28 cellular contexts compared by ENCODE assay signal in the genomic region with DNA sequence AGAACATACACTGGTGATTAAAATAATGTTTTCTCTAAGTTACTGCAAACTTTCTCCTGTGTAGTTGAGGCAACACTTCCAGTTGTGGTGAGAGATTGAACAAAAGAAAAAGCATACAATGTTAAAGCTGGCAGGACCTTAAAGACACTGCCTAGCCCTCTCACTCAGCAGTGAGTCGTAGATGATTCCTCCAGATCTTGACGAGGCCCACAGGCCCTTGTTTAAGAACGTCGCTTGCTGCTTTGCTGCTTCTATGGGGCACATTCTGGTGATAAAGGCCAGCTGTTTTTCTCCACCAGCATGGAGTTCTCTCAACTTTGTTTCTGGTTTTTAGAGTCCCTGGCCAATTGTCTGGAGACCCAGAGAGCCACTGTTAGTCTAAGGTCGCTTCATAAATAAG. TPM values are rescaled to one million over a fixed set of nuclear protein-coding genes. Genes with fewer than 3 reads are reported as not detected.
A peak's percentile ranks its signal among the peaks of the same experiment; 100 is the strongest.
DNase-seq lines count a peak whose midpoint lies in the region; ATAC-seq, FAIRE-seq and TF ChIP-seq lines count a peak whose summit lies in the region.
"Had no signal": no experiment of that assay in that cellular context is flagged by ENCODE, and none has a peak within 500 bp of the region (broad histone marks: within the 10 kb centered on the region; RNA-seq: fewer than 3 reads in every experiment).

No MANE protein-coding gene starts in this region.

- H3K79me2 ChIP-seq in mammary epithelial cell (ENCODE audit: insufficient read depth, low read length), result no peaks in the 10 kb centered on the region

- CTCF ChIA-PET in mammary epithelial cell (lab: Charles Lee; ENCODE audit: low non-redundant PET), result no interaction called here
- CTCF ChIA-PET in MCF 10A (lab: Yijun Ruan, JAX), result interaction anchor here (1.0 kb wide), 1 partner anchor 35 kb away, joined by 3 read pairs; no protein-coding TSS in a partner anchor

- H2AFZ ChIP-seq in mammary epithelial cell (ENCODE audit: low read depth, low read length), result no peak overlapping the region

- no peak overlapping the region for H3K9ac ChIP-seq in mammary epithelial cell (ENCODE audit: insufficient read depth, low read length)
- no peak overlapping the region for H3K9ac ChIP-seq in adipocyte (ENCODE audit: low read length)

- in situ Hi-C loops in mammary epithelial cell (cut with MboI; ENCODE audit: low sequenced_read_pairs in 2 of 2), result no loop called here

- H3K27me3 ChIP-seq in mammary epithelial cell (ENCODE audit: insufficient read depth, low read length) (no peaks in the 10 kb centered on the region), adipocyte (replicated peaks; ENCODE audit: control insufficient read depth, insufficient read depth, low read length) (no peaks in the 10 kb centered on the region), psoas muscle (ENCODE audit: insufficient read depth in 3 of 3, low read length in 2 of 3) (no peaks in the 10 kb centered on the region)
- H3K27me3 ChIP-seq: BE2C, suprapubic skin had no signal

- no peaks in the 10 kb centered on the region for H3K9me3 Mint-ChIP-seq in MCF 10A (ENCODE audit: unreplicated experiment)
- no peaks in the 10 kb centered on the region for H3K9me3 Mint-ChIP-seq in nephron
- no peaks in the 10 kb centered on the region for H3K9me3 Mint-ChIP-seq in activated T-cell treated with anti-CD3 and anti-CD28 coated beads, Interleukin-2, amount 50 U/mL, for 72 hours
- H3K9me3 Mint-ChIP-seq: activated CD8-positive, alpha-beta T cell treated with anti-CD3 and anti-CD28 coated beads for 36 hours; activated naive CD8-positive, alpha-beta T cell treated with anti-CD3 and anti-CD28 coated beads, Interleukin-2, amount 10 ng/mL, durations not matched to agents 7 days and 5 days; central memory CD8-positive, alpha-beta T cell; natural killer cell treated with Interleukin-12 subunit alpha and Interleukin-12 subunit beta and Interleukin-15 and Interleukin-18, amount 100 ng/mL, for 72 hours; stimulated activated memory B cell treated with anti-CD40 and anti-IgM and Interleukin-4, amounts not matched to agents 10 μg/mL and 1 μg/mL and 100 μg/mL, for 72 hours had no signal

- dilution Hi-C loops in mammary epithelial cell (cut with HindIII; ENCODE audit: low sequenced_read_pairs), result no loop called here

- H3K9me3 ChIP-seq in mammary epithelial cell (replicated peaks; ENCODE audit: insufficient read depth, low read length), result no peaks in the 10 kb centered on the region
- no peaks in the 10 kb centered on the region for H3K9me3 ChIP-seq in adipocyte (ENCODE audit: control insufficient read depth, low read length)
- no peaks in the 10 kb centered on the region for H3K9me3 ChIP-seq in psoas muscle
- H3K9me3 ChIP-seq: BE2C, lower lobe of right lung, mucosa of descending colon, suprapubic skin had no signal

- no peak for ATAC-seq in psoas muscle
- no peak for ATAC-seq in activated T-cell treated with anti-CD3 and anti-CD28 coated beads, Interleukin-2, amount 50 U/mL, for 72 hours (replicated peaks in 1 of 2)
- ATAC-seq: activated CD8-positive, alpha-beta T cell treated with anti-CD3 and anti-CD28 coated beads for 36 hours; K562; lower lobe of right lung; mucosa of descending colon; natural killer cell treated with Interleukin-12 subunit alpha and Interleukin-12 subunit beta and Interleukin-15 and Interleukin-18, amount 100 ng/mL, for 72 hours; sciatic nerve; stimulated activated memory B cell treated with anti-CD40 and anti-IgM and Interleukin-4, amounts not matched to agents 10 μg/mL and 1 μg/mL and 100 μg/mL, for 72 hours had no signal

- H3K36me3 ChIP-seq in mammary epithelial cell (ENCODE audit: insufficient read depth, low read length) (no peaks in the 10 kb centered on the region), adipocyte (ENCODE audit: control insufficient read depth, insufficient read depth, low read length, severe bottlenecking) (no peaks in the 10 kb centered on the region), psoas muscle (ENCODE audit: insufficient read depth in 1 of 2, low read depth in 1 of 2) (no peaks in the 10 kb centered on the region)
- H3K36me3 ChIP-seq: BE2C, lower lobe of right lung, suprapubic skin had no signal

- H3K27ac ChIP-seq in mammary epithelial cell (ENCODE audit: insufficient read depth, low read depth, low read length) (no peak overlapping the region), psoas muscle (no peak overlapping the region)
- H3K27ac ChIP-seq: lower lobe of right lung, suprapubic skin had no signal

- 64% methylated on average over 5 of the region's 5 CpGs for WGBS in mammary epithelial cell (ENCODE audit: low coverage, missing lambda C conversion rate)
- WGBS in psoas muscle, 3 donors, result 90 to 94% (median 92%) methylated on average over 5 of the region's 5 CpGs

- H3K4me3 ChIP-seq in mammary epithelial cell (replicated peaks in 1 of 3; ENCODE audit: insufficient read depth in 1 of 3, low read depth in 2 of 3, low read length in 3 of 3), result no peak overlapping the region
- H3K4me3 ChIP-seq in adipocyte (ENCODE audit: low read length), result no peak overlapping the region
- H3K4me3 ChIP-seq in psoas muscle, result no peak overlapping the region
- H3K4me3 ChIP-seq: K562, lower lobe of right lung, mucosa of descending colon, suprapubic skin had no signal

- H3K4me1 Mint-ChIP-seq in MCF 10A (ENCODE audit: insufficient read depth, unreplicated experiment), result peaks cover 19% of the 10 kb centered on the region
- H3K4me1 Mint-ChIP-seq in nephron, result peaks cover 13% of the 10 kb centered on the region
- peaks cover 19% of the 10 kb centered on the region for H3K4me1 Mint-ChIP-seq in activated T-cell treated with anti-CD3 and anti-CD28 coated beads, Interleukin-2, amount 50 U/mL, for 72 hours (ENCODE audit: low read depth)

- no peak for FAIRE-seq in urothelium cell line (lab: Jason Lieb, UNC)
- FAIRE-seq: H54, K562 had no signal

- no peaks in the 10 kb centered on the region for H3K36me3 Mint-ChIP-seq in MCF 10A (ENCODE audit: insufficient read depth, unreplicated experiment)
- no peaks in the 10 kb centered on the region for H3K36me3 Mint-ChIP-seq in nephron (ENCODE audit: low read depth)
- H3K36me3 Mint-ChIP-seq in activated T-cell treated with anti-CD3 and anti-CD28 coated beads, Interleukin-2, amount 50 U/mL, for 72 hours (ENCODE audit: insufficient read depth in 2 of 2), result peaks cover 2 to 4% of the 10 kb centered on the region in 2 donors
- H3K36me3 Mint-ChIP-seq: natural killer cell treated with Interleukin-12 subunit alpha and Interleukin-12 subunit beta and Interleukin-15 and Interleukin-18, amount 100 ng/mL, for 72 hours; stimulated activated memory B cell treated with anti-CD40 and anti-IgM and Interleukin-4, amounts not matched to agents 10 μg/mL and 1 μg/mL and 100 μg/mL, for 72 hours had no signal

- no TSS peak for BruUV-seq in mammary epithelial cell (replicated peaks; lab: Mats Ljungman, UMichigan)
- BruUV-seq in MCF 10A (replicated peaks; lab: Mats Ljungman, UMichigan), result no TSS peak

- no peaks in the 10 kb centered on the region for H4K20me1 ChIP-seq in mammary epithelial cell (ENCODE audit: insufficient read depth, low read length)

- TF ChIP-seq CTCF in mammary epithelial cell (conservative IDR thresholded peaks at IDR 0.05 in 1 of 2, IDR thresholded peaks at IDR 0.05 in 1 of 2; ENCODE audit: extremely low read depth in 1 of 2, insufficient read depth in 1 of 2, low read depth in 1 of 2, low read length in 2 of 2) (no peak), MCF 10A (IDR thresholded peaks at IDR 0.05; ENCODE audit: unreplicated experiment) (no peak), nephron (IDR thresholded peaks at IDR 0.05; ENCODE audit: unreplicated experiment in 3 of 3) (no peak), psoas muscle (IDR thresholded peaks at IDR 0.05) (no peak)

- no peaks in the 10 kb centered on the region for H3K27me3 Mint-ChIP-seq in MCF 10A (ENCODE audit: insufficient read depth, unreplicated experiment)
- H3K27me3 Mint-ChIP-seq in nephron (ENCODE audit: low read depth), result peaks cover 19% of the 10 kb centered on the region
- H3K27me3 Mint-ChIP-seq in activated T-cell treated with anti-CD3 and anti-CD28 coated beads, Interleukin-2, amount 50 U/mL, for 72 hours (ENCODE audit: low read depth), result peaks cover 13% of the 10 kb centered on the region
- H3K27me3 Mint-ChIP-seq: central memory CD8-positive, alpha-beta T cell; stimulated activated memory B cell treated with anti-CD40 and anti-IgM and Interleukin-4, amounts not matched to agents 10 μg/mL and 1 μg/mL and 100 μg/mL, for 72 hours had no signal

- H3K4me1 ChIP-seq in mammary epithelial cell (ENCODE audit: insufficient read depth, low read length), result peaks cover 6% of the 10 kb centered on the region
- H3K4me1 ChIP-seq in adipocyte (ENCODE audit: control insufficient read depth, insufficient read depth, low read length), result peaks cover 11% of the 10 kb centered on the region
- H3K4me1 ChIP-seq in psoas muscle, result peaks cover 11% of the 10 kb centered on the region
- H3K4me1 ChIP-seq: BE2C had no signal

- no peak overlapping the region for H3K4me2 ChIP-seq in mammary epithelial cell (ENCODE audit: insufficient read depth, low read depth, low read length)

- POLR2A ChIA-PET in MCF 10A (lab: Yijun Ruan, JAX), result no interaction called here

- H3K4me3 Mint-ChIP-seq in MCF 10A (ENCODE audit: unreplicated experiment) (no peak overlapping the region), nephron (peak overlapping the region; percentile 26 to 48 (median 34))
- no peak overlapping the region for H3K4me3 Mint-ChIP-seq in activated T-cell treated with anti-CD3 and anti-CD28 coated beads, Interleukin-2, amount 50 U/mL, for 72 hours
- H3K4me3 Mint-ChIP-seq: activated CD8-positive, alpha-beta T cell treated with anti-CD3 and anti-CD28 coated beads for 36 hours; activated naive CD8-positive, alpha-beta T cell treated with anti-CD3 and anti-CD28 coated beads, Interleukin-2, amount 10 ng/mL, durations not matched to agents 7 days and 5 days; central memory CD8-positive, alpha-beta T cell; natural killer cell treated with Interleukin-12 subunit alpha and Interleukin-12 subunit beta and Interleukin-15 and Interleukin-18, amount 100 ng/mL, for 72 hours; stimulated activated memory B cell treated with anti-CD40 and anti-IgM and Interleukin-4, amounts not matched to agents 10 μg/mL and 1 μg/mL and 100 μg/mL, for 72 hours; T-helper 1 cell treated with Interleukin-12 subunit alpha and Interleukin-12 subunit beta and Interleukin-4 antibody, amounts not matched to agents 30 μg/mL and 1 μg/mL, for 36 hours had no signal

- H3K27ac Mint-ChIP-seq in MCF 10A (ENCODE audit: low read depth, unreplicated experiment), result no peak overlapping the region
- H3K27ac Mint-ChIP-seq in nephron, result no peak overlapping the region
- H3K27ac Mint-ChIP-seq in activated T-cell treated with anti-CD3 and anti-CD28 coated beads, Interleukin-2, amount 50 U/mL, for 72 hours, result no peak overlapping the region
- H3K27ac Mint-ChIP-seq: activated CD8-positive, alpha-beta T cell treated with anti-CD3 and anti-CD28 coated beads for 36 hours; activated naive CD8-positive, alpha-beta T cell treated with anti-CD3 and anti-CD28 coated beads, Interleukin-2, amount 10 ng/mL, durations not matched to agents 7 days and 5 days; natural killer cell treated with Interleukin-12 subunit alpha and Interleukin-12 subunit beta and Interleukin-15 and Interleukin-18, amount 100 ng/mL, for 72 hours; stimulated activated memory B cell treated with anti-CD40 and anti-IgM and Interleukin-4, amounts not matched to agents 10 μg/mL and 1 μg/mL and 100 μg/mL, for 72 hours; T-helper 1 cell treated with Interleukin-12 subunit alpha and Interleukin-12 subunit beta and Interleukin-4 antibody, amounts not matched to agents 30 μg/mL and 1 μg/mL, for 36 hours had no signal

- intact Hi-C loops in mammary epithelial cell (cut with micrococcal nuclease) (no loop called here), MCF 10A (cut with micrococcal nuclease) (loop anchor here (5.0 kb wide), 1 partner anchor 33 kb away; a partner anchor contains a TSS), psoas muscle (cut with DNase I) (no loop called here)

- DNase-seq in mammary epithelial cell, result peak; percentile 16
- no peak for DNase-seq in MCF 10A (ENCODE audit: unreplicated experiment)
- peak; percentile 6 for DNase-seq in adipocyte (ENCODE audit: low read depth)
- no peak for DNase-seq in psoas muscle
- no peak for DNase-seq in MV-4-11 (lab: John Stamatoyannopoulos, UW)
- no peak for DNase-seq in activated T-cell treated with anti-CD3 and anti-CD28 coated beads, Interleukin-2, amount 50 U/mL, for 72 hours
- no peak for DNase-seq in urothelium cell line (ENCODE audit: low spot score)
- DNase-seq: activated CD8-positive, alpha-beta T cell treated with anti-CD3 and anti-CD28 coated beads for 36 hours; activated effector memory CD4-positive, alpha-beta T cell treated with anti-CD3 and anti-CD28 coated beads, Interleukin-2, amount 50 U/mL, for 16 hours; activated naive CD8-positive, alpha-beta T cell treated with anti-CD3 and anti-CD28 coated beads, Interleukin-2, amount 10 ng/mL, durations not matched to agents 7 days and 5 days; BE2C; GDM1; lower lobe of right lung; mucosa of descending colon; NCI-H2107; stimulated activated CD4-positive, alpha-beta T cell treated with anti-CD3 and anti-CD28 coated beads, Interleukin-4, amount 100 ng/mL, for 4 hours had no signal

RNA-seq across cellular contexts. Expression of a gene that starts 2.8 kb away (rescaled TPM):
- total RNA-seq in mammary epithelial cell (10 to 100 TPM in 1 of 2 donors, 1 to 10 TPM in 1; 8.0 to 15.8 TPM), MCF 10A (2022) (8.4 and 9.3 TPM in 2 replicates), psoas muscle (1 to 10 TPM; 4.4 to 5.7 (median 5.0) TPM)
- polyA plus RNA-seq in mammary epithelial cell (2.8 TPM), psoas muscle (1 to 10 TPM; 1.7 to 4.2 (median 2.3) TPM)
- polyA minus RNA-seq in mammary epithelial cell, result 6.9 TPM
- total RNA-seq in activated T-cell treated with anti-CD3 and anti-CD28 coated beads, Interleukin-2, amount 50 U/mL, for 72 hours, result 10 to 100 TPM; 43.2 to 48.7 TPM

RNA-seq across cellular contexts. Expression of a gene that starts 3.4 kb away (rescaled TPM):
- total RNA-seq in mammary epithelial cell (not detected), MCF 10A (2022) (not detected in 2 replicates), psoas muscle (not detected)
- polyA plus RNA-seq in mammary epithelial cell (not detected), psoas muscle (not detected)
- not detected for polyA minus RNA-seq in mammary epithelial cell
- not detected for total RNA-seq in activated T-cell treated with anti-CD3 and anti-CD28 coated beads, Interleukin-2, amount 50 U/mL, for 72 hours
- total RNA-seq: A172; activated CD8-positive, alpha-beta T cell treated with anti-CD3 and anti-CD28 coated beads for 36 hours; activated naive CD8-positive, alpha-beta T cell treated with anti-CD3 and anti-CD28 coated beads, Interleukin-2, amount 10 ng/mL, durations not matched to agents 7 days and 5 days; K562; kidney epithelial cell; lower lobe of right lung; mucosa of descending colon; sciatic nerve; suprapubic skin; ureter had no signal
- polyA plus RNA-seq: K562 had no signal

RNA-seq across cellular contexts. Expression of a gene that starts 33.4 kb away (rescaled TPM):
- total RNA-seq in mammary epithelial cell (100 to 1,000 TPM in 1 of 2 donors, 10 to 100 TPM in 1; 81.0 to 163 TPM), MCF 10A (2022) (269 and 340 TPM in 2 replicates), psoas muscle (100 to 1,000 TPM in 1 of 4 donors, 10 to 100 TPM in 3; 61.3 to 112 (median 86.8) TPM)
- polyA plus RNA-seq in mammary epithelial cell (149 TPM), psoas muscle (100 to 1,000 TPM; 154 to 272 (median 214) TPM)
- 145 TPM for polyA minus RNA-seq in mammary epithelial cell
- 100 to 1,000 TPM; 126 to 131 TPM for total RNA-seq in activated T-cell treated with anti-CD3 and anti-CD28 coated beads, Interleukin-2, amount 50 U/mL, for 72 hours

RNA-seq across cellular contexts. Expression of a gene that starts 59.2 kb away (rescaled TPM):
- 1 to 10 TPM; 2.6 to 2.8 TPM for total RNA-seq in mammary epithelial cell
- not detected for polyA plus RNA-seq in mammary epithelial cell
- not detected for polyA minus RNA-seq in mammary epithelial cell
- total RNA-seq in MCF 10A (2022), result 2.7 and 3.1 TPM in 2 replicates
- under 1 TPM; 0.20 to 0.26 (median 0.25) TPM for total RNA-seq in psoas muscle
- under 1 TPM in 1 of 3 donors, not detected in 2; 0.08 TPM for polyA plus RNA-seq in psoas muscle
- total RNA-seq in activated T-cell treated with anti-CD3 and anti-CD28 coated beads, Interleukin-2, amount 50 U/mL, for 72 hours, result 1 to 10 TPM; 1.8 TPM
- total RNA-seq: A172 had no signal

Comparison
In these comparisons a context has a peak if more than half of its experiments do, and no peak if none do; other contexts are left out.
1. DNase-seq: peak in mammary epithelial cell (single experiment) and adipocyte (single experiment); none in MCF 10A (single experiment), psoas muscle (0 of 2), MV-4-11 (single experiment), activated T-cell treated with anti-CD3 and anti-CD28 coated beads, Interleukin-2, amount 50 U/mL, for 72 hours (0 of 2) and urothelium cell line (single experiment).
2. H3K4me3 Mint-ChIP-seq: peak in nephron (3 of 3); none in MCF 10A (single experiment) and activated T-cell treated with anti-CD3 and anti-CD28 coated beads, Interleukin-2, amount 50 U/mL, for 72 hours (0 of 2).